Comparison of ENCODE assay signal across 8 cellular contexts in the genomic region with DNA sequence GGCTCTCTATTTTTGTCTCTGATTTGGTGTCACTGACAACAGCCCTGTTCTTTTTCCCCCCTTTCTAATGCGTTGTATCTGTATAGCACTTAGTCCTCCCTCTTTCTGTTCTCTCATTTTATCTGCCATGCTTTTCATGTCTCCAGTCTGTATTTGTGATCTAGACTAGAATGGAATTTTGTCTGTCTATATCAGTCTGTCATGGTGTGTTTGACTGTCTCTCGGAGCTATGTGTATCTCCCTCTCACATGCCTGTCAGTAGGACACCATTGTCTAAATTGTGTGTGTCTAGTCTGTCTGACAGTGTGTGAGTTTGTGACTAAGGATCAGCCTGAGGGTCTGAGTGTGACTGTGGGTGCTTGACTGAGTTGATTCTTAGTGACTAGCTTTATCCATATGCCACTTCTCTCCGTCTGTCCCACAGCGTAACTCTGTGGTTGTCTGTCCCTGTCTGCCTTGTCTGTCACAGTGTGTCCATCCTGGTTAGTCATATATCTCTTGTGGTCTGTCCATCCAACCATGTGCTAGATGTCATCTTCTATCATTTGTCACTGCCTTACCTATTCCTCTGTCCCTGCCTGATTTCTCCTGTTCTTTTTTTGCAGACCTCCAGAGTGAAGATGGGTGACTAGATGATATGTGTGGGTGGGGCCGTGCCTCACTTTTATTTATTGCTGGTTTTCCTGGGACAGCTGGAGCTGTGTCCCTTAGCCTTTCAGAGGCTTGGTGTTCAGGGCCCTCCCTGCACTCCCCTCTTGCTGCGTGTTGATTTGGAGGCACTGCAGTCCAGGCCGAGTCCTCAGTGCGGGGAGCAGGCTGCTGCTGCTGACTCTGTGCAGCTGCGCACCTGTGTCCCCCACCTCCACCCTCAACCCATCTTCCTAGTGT. TPM values are rescaled to one million over a fixed set of nuclear protein-coding genes. Genes with fewer than 3 reads are reported as not detected.
DNase-seq lines count a peak whose midpoint lies in the region; ATAC-seq, FAIRE-seq and TF ChIP-seq lines count a peak whose summit lies in the region.

No MANE protein-coding gene starts in this region.

- H3K9me3 ChIP-seq in CD4-positive, CD25-positive, alpha-beta regulatory T cell (ENCODE audit: control insufficient read depth in 2 of 2, low read length in 2 of 2): no peaks in the 10 kb centered on the region
- H3K9me3 ChIP-seq in kidney (ENCODE audit: control insufficient read depth in 1 of 2, low read length in 2 of 2): no peaks in the 10 kb centered on the region

- no peak overlapping the region for H3K9ac ChIP-seq in kidney (ENCODE audit: low read length in 2 of 2)

- peak overlapping the region; percentile 60 to 93 (median 92) for H3K4me3 Mint-ChIP-seq in CD4-positive, CD25-positive, alpha-beta regulatory T cell
- H3K4me3 Mint-ChIP-seq in activated T-helper 17 cell treated with anti-CD3 and anti-CD28 coated beads, Interleukin-2, amount 50 U/mL, for 72 hours: peak overlapping the region; percentile 97
- peak overlapping the region; percentile 89 for H3K4me3 Mint-ChIP-seq in natural killer cell treated with Interleukin-12 subunit alpha and Interleukin-12 subunit beta and Interleukin-15 and Interleukin-18, amount 100 ng/mL, for 72 hours

- H3K36me3 ChIP-seq in CD4-positive, CD25-positive, alpha-beta regulatory T cell (ENCODE audit: control insufficient read depth, insufficient read depth, low read length): peaks cover 20% of the 10 kb centered on the region
- H3K36me3 ChIP-seq in kidney (ENCODE audit: control insufficient read depth in 1 of 2, insufficient read depth in 2 of 2, low read length in 2 of 2): peaks cover 5 to 26% of the 10 kb centered on the region in 2 donors

- TF ChIP-seq CTCF in HL-60 (IDR thresholded peaks at IDR 0.05; ENCODE audit: insufficient read depth, low read length) (no peak), kidney (IDR thresholded peaks at IDR 0.05; ENCODE audit: borderline replicate concordance, extremely low read depth, insufficient read depth) (no peak)

- DNase-seq in CD4-positive, CD25-positive, alpha-beta regulatory T cell: no peak
- no peak for DNase-seq in HL-60 (ENCODE audit: low read depth in 1 of 2, low spot score in 1 of 2)
- DNase-seq in natural killer cell treated with Interleukin-12 subunit alpha and Interleukin-12 subunit beta and Interleukin-15 and Interleukin-18, amount 100 ng/mL, for 72 hours (ENCODE audit: low spot score): no peak
- DNase-seq in NK-92 (lab: John Stamatoyannopoulos, UW; ENCODE audit: unreplicated experiment): no peak
- DNase-seq in kidney: no peak
- no peak for DNase-seq in NCI-H748 treated with DMSO at 0.1 percent for 48 hours (lab: John Stamatoyannopoulos, UW)
- no peak for DNase-seq in NCI-H82 treated with DMSO at 0.1 percent for 48 hours (lab: John Stamatoyannopoulos, UW; ENCODE audit: unreplicated experiment)

- peak overlapping the region; percentile 13 to 76 (median 54) for H3K27ac Mint-ChIP-seq in CD4-positive, CD25-positive, alpha-beta regulatory T cell
- peak overlapping the region; percentile 7 for H3K27ac Mint-ChIP-seq in activated T-helper 17 cell treated with anti-CD3 and anti-CD28 coated beads, Interleukin-2, amount 50 U/mL, for 72 hours
- H3K27ac Mint-ChIP-seq in natural killer cell treated with Interleukin-12 subunit alpha and Interleukin-12 subunit beta and Interleukin-15 and Interleukin-18, amount 100 ng/mL, for 72 hours: peak overlapping the region in 1 of 2 donors; percentile 14

- H3K27me3 Mint-ChIP-seq in CD4-positive, CD25-positive, alpha-beta regulatory T cell: no peaks in the 10 kb centered on the region
- no peaks in the 10 kb centered on the region for H3K27me3 Mint-ChIP-seq in activated T-helper 17 cell treated with anti-CD3 and anti-CD28 coated beads, Interleukin-2, amount 50 U/mL, for 72 hours
- no peaks in the 10 kb centered on the region for H3K27me3 Mint-ChIP-seq in natural killer cell treated with Interleukin-12 subunit alpha and Interleukin-12 subunit beta and Interleukin-15 and Interleukin-18, amount 100 ng/mL, for 72 hours

- peak overlapping the region; percentile 14 for H3K4me3 ChIP-seq in CD4-positive, CD25-positive, alpha-beta regulatory T cell (ENCODE audit: low read depth, low read length)
- peak overlapping the region; percentile 75 for H3K4me3 ChIP-seq in HL-60 (replicated peaks; ENCODE audit: insufficient read depth, low read length)
- no peak overlapping the region for H3K4me3 ChIP-seq in kidney (ENCODE audit: low read length in 2 of 2)

- intact Hi-C loops in kidney (cut with DNase I): no loop called here

- peaks cover 42% of the 10 kb centered on the region for H3K4me1 ChIP-seq in CD4-positive, CD25-positive, alpha-beta regulatory T cell (ENCODE audit: control insufficient read depth, insufficient read depth, low read length, poor library complexity, severe bottlenecking)
- H3K4me1 ChIP-seq in kidney (ENCODE audit: control insufficient read depth in 1 of 2, insufficient read depth in 1 of 2, low read depth in 1 of 2, low read length in 2 of 2): peaks cover 7 to 37% of the 10 kb centered on the region in 2 donors

- ATAC-seq in CD4-positive, CD25-positive, alpha-beta regulatory T cell (ENCODE audit: low read depth in 2 of 2): no peak
- no peak for ATAC-seq in activated T-helper 17 cell treated with anti-CD3 and anti-CD28 coated beads, Interleukin-2, amount 50 U/mL, for 72 hours (replicated peaks)
- no peak for ATAC-seq in natural killer cell treated with Interleukin-12 subunit alpha and Interleukin-12 subunit beta and Interleukin-15 and Interleukin-18, amount 100 ng/mL, for 72 hours

- peaks cover 18% of the 10 kb centered on the region for H3K36me3 Mint-ChIP-seq in CD4-positive, CD25-positive, alpha-beta regulatory T cell
- peaks cover 57% of the 10 kb centered on the region for H3K36me3 Mint-ChIP-seq in activated T-helper 17 cell treated with anti-CD3 and anti-CD28 coated beads, Interleukin-2, amount 50 U/mL, for 72 hours (ENCODE audit: low read depth)
- peaks cover 24% of the 10 kb centered on the region for H3K36me3 Mint-ChIP-seq in natural killer cell treated with Interleukin-12 subunit alpha and Interleukin-12 subunit beta and Interleukin-15 and Interleukin-18, amount 100 ng/mL, for 72 hours

- no peak for FAIRE-seq in kidney (lab: Jason Lieb, UNC)

- H3K27ac ChIP-seq in CD4-positive, CD25-positive, alpha-beta regulatory T cell (ENCODE audit: insufficient read depth, low read length, poor library complexity, severe bottlenecking): no peak overlapping the region
- H3K27ac ChIP-seq in HL-60 (replicated peaks) (peak overlapping the region; percentile 54; the same call in 1 of the 2 replicates), kidney (ENCODE audit: low read depth in 2 of 2, low read length in 2 of 2) (no peak overlapping the region)

- peaks cover 0 to 1% (median 0%) of the 10 kb centered on the region in 7 donors for H3K9me3 Mint-ChIP-seq in CD4-positive, CD25-positive, alpha-beta regulatory T cell
- no peaks in the 10 kb centered on the region for H3K9me3 Mint-ChIP-seq in activated T-helper 17 cell treated with anti-CD3 and anti-CD28 coated beads, Interleukin-2, amount 50 U/mL, for 72 hours
- no peaks in the 10 kb centered on the region for H3K9me3 Mint-ChIP-seq in natural killer cell treated with Interleukin-12 subunit alpha and Interleukin-12 subunit beta and Interleukin-15 and Interleukin-18, amount 100 ng/mL, for 72 hours

- H3K4me1 Mint-ChIP-seq in CD4-positive, CD25-positive, alpha-beta regulatory T cell: peaks cover 7 to 58% (median 34%) of the 10 kb centered on the region in 4 donors
- peaks cover 46% of the 10 kb centered on the region for H3K4me1 Mint-ChIP-seq in activated T-helper 17 cell treated with anti-CD3 and anti-CD28 coated beads, Interleukin-2, amount 50 U/mL, for 72 hours
- H3K4me1 Mint-ChIP-seq in natural killer cell treated with Interleukin-12 subunit alpha and Interleukin-12 subunit beta and Interleukin-15 and Interleukin-18, amount 100 ng/mL, for 72 hours (ENCODE audit: low read depth in 2 of 2): peaks cover 52 to 54% of the 10 kb centered on the region in 2 donors

- no peaks in the 10 kb centered on the region for H3K27me3 ChIP-seq in CD4-positive, CD25-positive, alpha-beta regulatory T cell (ENCODE audit: control insufficient read depth, insufficient read depth, low read length)
- no peaks in the 10 kb centered on the region for H3K27me3 ChIP-seq in HL-60 (ENCODE audit: insufficient read depth, poor library complexity, severe bottlenecking)

RNA-seq across cellular contexts. Expression of a gene that starts 1.4 kb away (rescaled TPM):
- 0.54 TPM for total RNA-seq in CD4-positive, CD25-positive, alpha-beta regulatory T cell
- polyA plus RNA-seq in CD4-positive, CD25-positive, alpha-beta regulatory T cell: under 1 TPM; 0.20 to 0.86 (median 0.32) TPM
- 10 to 100 TPM; 18.5 to 34.4 TPM for total RNA-seq in activated T-helper 17 cell treated with anti-CD3 and anti-CD28 coated beads, Interleukin-2, amount 50 U/mL, for 72 hours
- 10 to 100 TPM; 12.8 to 48.6 TPM for total RNA-seq in natural killer cell treated with Interleukin-12 subunit alpha and Interleukin-12 subunit beta and Interleukin-15 and Interleukin-18, amount 100 ng/mL, for 72 hours
- 25.1 TPM for total RNA-seq in kidney
- polyA plus RNA-seq in kidney (ENCODE audit: insufficient read depth, low read depth, low replicate concordance): 32.5 TPM

RNA-seq across cellular contexts. Expression of a gene that starts 2.9 kb away (rescaled TPM):
- total RNA-seq in CD4-positive, CD25-positive, alpha-beta regulatory T cell: 69.4 TPM
- 100 to 1,000 TPM; 207 to 274 (median 237) TPM for polyA plus RNA-seq in CD4-positive, CD25-positive, alpha-beta regulatory T cell
- 100 to 1,000 TPM in 1 of 2 donors, 10 to 100 TPM in 1; 80.1 to 183 TPM for total RNA-seq in activated T-helper 17 cell treated with anti-CD3 and anti-CD28 coated beads, Interleukin-2, amount 50 U/mL, for 72 hours
- total RNA-seq in natural killer cell treated with Interleukin-12 subunit alpha and Interleukin-12 subunit beta and Interleukin-15 and Interleukin-18, amount 100 ng/mL, for 72 hours: 100 to 1,000 TPM; 161 to 203 TPM
- 156 TPM for total RNA-seq in kidney
- 636 TPM for polyA plus RNA-seq in kidney (ENCODE audit: insufficient read depth, low read depth, low replicate concordance)

RNA-seq across cellular contexts. Expression of a gene that starts 7.8 kb away (rescaled TPM):
- 17.9 TPM for total RNA-seq in CD4-positive, CD25-positive, alpha-beta regulatory T cell
- polyA plus RNA-seq in CD4-positive, CD25-positive, alpha-beta regulatory T cell: 10 to 100 TPM; 17.2 to 25.0 (median 21.0) TPM
- 10 to 100 TPM; 24.7 to 59.4 TPM for total RNA-seq in activated T-helper 17 cell treated with anti-CD3 and anti-CD28 coated beads, Interleukin-2, amount 50 U/mL, for 72 hours
- total RNA-seq in natural killer cell treated with Interleukin-12 subunit alpha and Interleukin-12 subunit beta and Interleukin-15 and Interleukin-18, amount 100 ng/mL, for 72 hours: 10 to 100 TPM; 37.4 to 93.8 TPM
- 24.0 TPM for total RNA-seq in kidney
- 15.9 TPM for polyA plus RNA-seq in kidney (ENCODE audit: insufficient read depth, low read depth, low replicate concordance)

RNA-seq across cellular contexts. Expression of a gene that starts 13.8 kb away (rescaled TPM):
- total RNA-seq in CD4-positive, CD25-positive, alpha-beta regulatory T cell: 1.2 TPM
- polyA plus RNA-seq in CD4-positive, CD25-positive, alpha-beta regulatory T cell: 1 to 10 TPM in 1 of 4 donors, under 1 TPM in 3; 0.18 to 1.8 (median 0.73) TPM
- total RNA-seq in activated T-helper 17 cell treated with anti-CD3 and anti-CD28 coated beads, Interleukin-2, amount 50 U/mL, for 72 hours: 1 to 10 TPM in 1 of 2 donors, under 1 TPM in 1; 0.95 to 2.6 TPM
- 1 to 10 TPM; 1.8 to 2.9 TPM for total RNA-seq in natural killer cell treated with Interleukin-12 subunit alpha and Interleukin-12 subunit beta and Interleukin-15 and Interleukin-18, amount 100 ng/mL, for 72 hours
- 24.3 TPM for total RNA-seq in kidney
- 35.6 TPM for polyA plus RNA-seq in kidney (ENCODE audit: insufficient read depth, low read depth, low replicate concordance)

RNA-seq across cellular contexts. Expression of a gene that starts 30.9 kb away (rescaled TPM):
- total RNA-seq in CD4-positive, CD25-positive, alpha-beta regulatory T cell: 12.6 TPM
- polyA plus RNA-seq in CD4-positive, CD25-positive, alpha-beta regulatory T cell: 10 to 100 TPM in 2 of 4 donors, 1 to 10 TPM in 2; 9.4 to 11.6 (median 10.1) TPM
- 10 to 100 TPM in 1 of 2 donors, 1 to 10 TPM in 1; 9.4 to 26.5 TPM for total RNA-seq in activated T-helper 17 cell treated with anti-CD3 and anti-CD28 coated beads, Interleukin-2, amount 50 U/mL, for 72 hours
- total RNA-seq in natural killer cell treated with Interleukin-12 subunit alpha and Interleukin-12 subunit beta and Interleukin-15 and Interleukin-18, amount 100 ng/mL, for 72 hours: 10 to 100 TPM; 28.4 to 43.1 TPM
- 33.8 TPM for total RNA-seq in kidney
- 56.1 TPM for polyA plus RNA-seq in kidney (ENCODE audit: insufficient read depth, low read depth, low replicate concordance)

Comparison
In these comparisons a context has a peak if more than half of its experiments do, and no peak if none do; other contexts are left out.
1. H3K4me3 ChIP-seq: peak in CD4-positive, CD25-positive, alpha-beta regulatory T cell (single experiment) and HL-60 (single experiment); none in kidney (0 of 2).
2. Peak in every context shown above with its lines, with median percentiles within 50 percentile points of each other: H3K4me3 Mint-ChIP-seq.